Comparison of ENCODE assay signal across 8 cellular contexts in genomic region chr17:61251939-61252865, GRCh38.
A peak's percentile ranks its signal among the peaks of the same experiment; 100 is the strongest.
DNase-seq lines count a peak whose midpoint lies in the region; ATAC-seq lines count a peak whose summit lies in the region.

No MANE protein-coding gene starts in this region.

- peak overlapping the region; percentile 81 to 97 (median 94) for H3K27ac Mint-ChIP-seq in immature natural killer cell
- no peak overlapping the region for H3K27ac Mint-ChIP-seq in activated CD8-positive, alpha-beta memory T cell treated with anti-CD3 and anti-CD28 coated beads, Interleukin-2, amount 10 ng/mL, durations not matched to agents 7 days and 5 days

- H3K4me3 Mint-ChIP-seq in immature natural killer cell, result peak overlapping the region; percentile 44 to 81 (median 63)
- no peak overlapping the region for H3K4me3 Mint-ChIP-seq in activated CD8-positive, alpha-beta memory T cell treated with anti-CD3 and anti-CD28 coated beads, Interleukin-2, amount 10 ng/mL, durations not matched to agents 7 days and 5 days

- DNase-seq in amniotic epithelial cell (ENCODE audit: low read depth) (peak; percentile 99), immature natural killer cell (peak; percentile 85 to 90 (median 90)), superior temporal gyrus (ENCODE audit: extremely low spot score) (no peak)
- DNase-seq in stimulated activated CD8-positive, alpha-beta memory T cell treated with anti-CD3 and anti-CD28 coated beads, Interleukin-2, amount 100 ng/mL, for 1 hour (ENCODE audit: low read depth in 2 of 2), result peak; percentile 4
- DNase-seq in activated CD8-positive, alpha-beta memory T cell treated with anti-CD3 and anti-CD28 coated beads, Interleukin-2, amount 10 ng/mL, durations not matched to agents 7 days and 5 days, result no peak

- peaks cover 0 to 8% (median 0%) of the 10 kb centered on the region in 3 donors for H3K36me3 Mint-ChIP-seq in immature natural killer cell
- H3K36me3 Mint-ChIP-seq in activated CD8-positive, alpha-beta memory T cell treated with anti-CD3 and anti-CD28 coated beads, Interleukin-2, amount 10 ng/mL, durations not matched to agents 7 days and 5 days, result peaks cover 3% of the 10 kb centered on the region

- CTCF ChIA-PET in activated CD8-positive, alpha-beta memory T cell treated with anti-CD3 and anti-CD28 coated beads, Interleukin-2, amount 10 ng/mL, durations not matched to agents 7 days and 5 days (lab: Charles Lee), result no interaction called here

- H3K4me1 Mint-ChIP-seq in immature natural killer cell, result peaks cover 31 to 50% of the 10 kb centered on the region in 2 donors
- H3K4me1 Mint-ChIP-seq in activated CD8-positive, alpha-beta memory T cell treated with anti-CD3 and anti-CD28 coated beads, Interleukin-2, amount 10 ng/mL, durations not matched to agents 7 days and 5 days, result peaks cover 29% of the 10 kb centered on the region

- peak; percentile 66 for ATAC-seq in GM21423 (IDR thresholded peaks at IDR 0.05; ENCODE audit: unreplicated experiment)
- ATAC-seq in activated CD8-positive, alpha-beta memory T cell treated with anti-CD3 and anti-CD28 coated beads, Interleukin-2, amount 10 ng/mL, durations not matched to agents 7 days and 5 days, result no peak
- ATAC-seq in HG03135 (IDR thresholded peaks at IDR 0.05; ENCODE audit: unreplicated experiment), result no peak
- ATAC-seq in HG02970 (IDR thresholded peaks at IDR 0.05; ENCODE audit: low FRiP score, unreplicated experiment), result no peak

- no peaks in the 10 kb centered on the region for H3K9me3 Mint-ChIP-seq in immature natural killer cell
- H3K9me3 Mint-ChIP-seq in activated CD8-positive, alpha-beta memory T cell treated with anti-CD3 and anti-CD28 coated beads, Interleukin-2, amount 10 ng/mL, durations not matched to agents 7 days and 5 days (ENCODE audit: low read depth), result no peaks in the 10 kb centered on the region

- peaks cover 0 to 8% (median 3%) of the 10 kb centered on the region in 3 donors for H3K27me3 Mint-ChIP-seq in immature natural killer cell (ENCODE audit: low read depth in 3 of 3)
- no peaks in the 10 kb centered on the region for H3K27me3 Mint-ChIP-seq in activated CD8-positive, alpha-beta memory T cell treated with anti-CD3 and anti-CD28 coated beads, Interleukin-2, amount 10 ng/mL, durations not matched to agents 7 days and 5 days

Comparison
In these comparisons a context has a peak if more than half of its experiments do, and no peak if none do; other contexts are left out.
1. DNase-seq: peak in amniotic epithelial cell (single experiment), immature natural killer cell (3 of 3) and stimulated activated CD8-positive, alpha-beta memory T cell treated with anti-CD3 and anti-CD28 coated beads, Interleukin-2, amount 100 ng/mL, for 1 hour (2 of 2); none in activated CD8-positive, alpha-beta memory T cell treated with anti-CD3 and anti-CD28 coated beads, Interleukin-2, amount 10 ng/mL, durations not matched to agents 7 days and 5 days (single experiment) and superior temporal gyrus (single experiment).